8 cellular contexts compared by ENCODE assay signal in genomic region chr22:45577746-45578523, GRCh38.
DNase-seq lines count a peak whose midpoint lies in the region; ATAC-seq and TF ChIP-seq lines count a peak whose summit lies in the region.

No MANE protein-coding gene starts in this region.

- H3K27ac ChIP-seq in Panc1 (ENCODE audit: low read length): no peak overlapping the region

- intact Hi-C loops in Caco-2 (cut with micrococcal nuclease; ENCODE audit: unreplicated experiment): loop anchor here (5.0 kb wide), 2 partner anchors 69 to 284 kb away; no protein-coding TSS in a partner anchor
- intact Hi-C loops in Panc1 (cut with micrococcal nuclease; ENCODE audit: unreplicated experiment): no loop called here

- H3K4me1 Mint-ChIP-seq in Caco-2 (ENCODE audit: low read depth, unreplicated experiment): no peaks in the 10 kb centered on the region
- H3K4me1 Mint-ChIP-seq in neural crest cell: peaks cover 4% of the 10 kb centered on the region
- H3K4me1 Mint-ChIP-seq in stimulated activated naive CD8-positive, alpha-beta T cell treated with anti-CD3 and anti-CD28 coated beads, Interleukin-15, amount 100 ng/mL, for 72 hours: peaks cover 11% of the 10 kb centered on the region

- H3K9me3 ChIP-seq in Caco-2 (no peaks in the 10 kb centered on the region), Panc1 (ENCODE audit: control insufficient read depth, insufficient read depth, low read depth, low read length) (no peaks in the 10 kb centered on the region)

- in situ Hi-C loops in Panc1 (cut with HindIII; ENCODE audit: low pct_unique_long_range_greater_than_20kb, low sequenced_read_pairs): no loop called here

- TF ChIP-seq RAD21 in Ishikawa (IDR thresholded peaks at IDR 0.05; ENCODE audit: low read depth): peak; percentile 98

- ATAC-seq in Panc1 (peak; percentile 89), GM21423 (IDR thresholded peaks at IDR 0.05; ENCODE audit: unreplicated experiment) (no peak)
- peak; percentile 83 for ATAC-seq in stimulated activated naive CD8-positive, alpha-beta T cell treated with anti-CD3 and anti-CD28 coated beads, Interleukin-15, amount 100 ng/mL, for 72 hours

- H3K9me3 Mint-ChIP-seq in Caco-2 (ENCODE audit: unreplicated experiment) (no peaks in the 10 kb centered on the region), neural crest cell (no peaks in the 10 kb centered on the region)
- no peaks in the 10 kb centered on the region for H3K9me3 Mint-ChIP-seq in stimulated activated naive CD8-positive, alpha-beta T cell treated with anti-CD3 and anti-CD28 coated beads, Interleukin-15, amount 100 ng/mL, for 72 hours

- TF ChIP-seq CTCF in Caco-2 (IDR thresholded peaks at IDR 0.05; ENCODE audit: insufficient read depth in 1 of 2, low read depth in 1 of 2, low read length in 1 of 2, severe bottlenecking in 1 of 2, unreplicated experiment in 1 of 2) (peak; percentile 94), Panc1 (IDR thresholded peaks at IDR 0.05) (peak; percentile 88), fibroblast of pulmonary artery (IDR thresholded peaks at IDR 0.05; ENCODE audit: low read length, missing control alignments) (peak; percentile 94), neural crest cell (conservative IDR thresholded peaks at IDR 0.05) (peak; percentile 96)

- CTCF ChIA-PET in Caco-2 (lab: Charles Lee) (interaction anchor here (0.5 to 1.3 kb wide), 7 partner anchors 47 to 429 kb away, joined by 3 to 4 read pairs (median 3); no protein-coding TSS in a partner anchor), Panc1 (lab: Charles Lee) (interaction anchor here (0.6 kb wide), 1 partner anchor 42 kb away, joined by 4 read pairs; no protein-coding TSS in a partner anchor)

- H3K4me3 Mint-ChIP-seq in Caco-2 (ENCODE audit: unreplicated experiment) (no peak overlapping the region), neural crest cell (no peak overlapping the region)
- no peak overlapping the region for H3K4me3 Mint-ChIP-seq in stimulated activated naive CD8-positive, alpha-beta T cell treated with anti-CD3 and anti-CD28 coated beads, Interleukin-15, amount 100 ng/mL, for 72 hours

- H3K36me3 Mint-ChIP-seq in Caco-2 (ENCODE audit: insufficient read depth, unreplicated experiment) (no peaks in the 10 kb centered on the region), neural crest cell (ENCODE audit: low read depth) (peaks cover 2% of the 10 kb centered on the region)

- H3K36me3 ChIP-seq in Caco-2 (ENCODE audit: control insufficient read depth, insufficient read depth, low read length) (no peaks in the 10 kb centered on the region; the same call in 1 of the 2 replicates), Panc1 (ENCODE audit: control insufficient read depth, insufficient read depth, low read length) (no peaks in the 10 kb centered on the region)

- H3K4me3 ChIP-seq in Caco-2 (ENCODE audit: low read depth, low read length) (no peak overlapping the region), Panc1 (ENCODE audit: low read depth in 2 of 2, low read length in 2 of 2) (no peak overlapping the region), fibroblast of pulmonary artery (replicated peaks; ENCODE audit: low read depth, low read length) (no peak overlapping the region)

- no peaks in the 10 kb centered on the region for H3K27me3 Mint-ChIP-seq in Caco-2 (ENCODE audit: insufficient read depth, unreplicated experiment)
- no peaks in the 10 kb centered on the region for H3K27me3 Mint-ChIP-seq in neural crest cell (ENCODE audit: low read depth)
- peaks cover 20% of the 10 kb centered on the region for H3K27me3 Mint-ChIP-seq in stimulated activated naive CD8-positive, alpha-beta T cell treated with anti-CD3 and anti-CD28 coated beads, Interleukin-15, amount 100 ng/mL, for 72 hours

- TF ChIP-seq EP300 in Ishikawa (IDR thresholded peaks at IDR 0.05; ENCODE audit: borderline replicate concordance): no peak

- H3K4me1 ChIP-seq in Caco-2 (peaks cover 17% of the 10 kb centered on the region), Panc1 (ENCODE audit: control insufficient read depth, insufficient read depth, low read length) (peaks cover 4% of the 10 kb centered on the region)

- DNase-seq in Caco-2: peak; percentile 76 to 85
- peak; percentile 42 for DNase-seq in Panc1 (ENCODE audit: low read depth, low spot score)
- peak; percentile 83 to 86 for DNase-seq in activated T-cell treated with anti-CD3 and anti-CD28 coated beads, Interleukin-2, amount 50 U/mL, for 48 hours
- DNase-seq in fibroblast of pulmonary artery (ENCODE audit: low read depth): peak; percentile 89
- peak; percentile 97 for DNase-seq in neural crest cell (ENCODE audit: low read depth, low spot score)
- peak; percentile 67 to 70 for DNase-seq in stimulated activated naive CD8-positive, alpha-beta T cell treated with anti-CD3 and anti-CD28 coated beads, Interleukin-15, amount 100 ng/mL, for 72 hours

- H3K27me3 ChIP-seq in Caco-2 (replicated peaks; ENCODE audit: control insufficient read depth, insufficient read depth, low read length) (no peaks in the 10 kb centered on the region), Panc1 (ENCODE audit: control insufficient read depth, insufficient read depth, low read length) (no peaks in the 10 kb centered on the region)

- H3K27ac Mint-ChIP-seq in Caco-2 (ENCODE audit: unreplicated experiment) (no peak overlapping the region), neural crest cell (ENCODE audit: unreplicated experiment) (no peak overlapping the region)
- no peak overlapping the region for H3K27ac Mint-ChIP-seq in stimulated activated naive CD8-positive, alpha-beta T cell treated with anti-CD3 and anti-CD28 coated beads, Interleukin-15, amount 100 ng/mL, for 72 hours

- no TSS peak for BruUV-seq in Caco-2 (replicated peaks; lab: Mats Ljungman, UMichigan)
- BruUV-seq in Panc1 (replicated peaks; lab: Mats Ljungman, UMichigan): no TSS peak

- POLR2A ChIA-PET in Caco-2 (lab: Charles Lee) (no interaction called here), Panc1 (lab: Charles Lee) (no interaction called here)

TF ChIP-seq in Ishikawa, 13 proteins besides CTCF, POLR2A, EP300 and RAD21:
- TF ChIP-seq EGR1 (IDR thresholded peaks at IDR 0.05) (no peak), NFIC (IDR thresholded peaks at IDR 0.05) (no peak), CREB1 (IDR thresholded peaks at IDR 0.05; ENCODE audit: low read depth) (no peak), USF1 (IDR thresholded peaks at IDR 0.05) (no peak), TCF12 (IDR thresholded peaks at IDR 0.05; ENCODE audit: low read depth) (0 out of 2 replicates have a peak, but pooled peaks have one; percentile 20), ZBTB7A (IDR thresholded peaks at IDR 0.05; ENCODE audit: low read depth) (peak; percentile 63; the same call in 1 of the 2 replicates), FOXM1 (IDR thresholded peaks at IDR 0.05; ENCODE audit: borderline replicate concordance, low read depth) (no peak), TAF1 (IDR thresholded peaks at IDR 0.05; ENCODE audit: low read depth) (no peak), CEBPB (IDR thresholded peaks at IDR 0.05) (no peak), TEAD4 (IDR thresholded peaks at IDR 0.05) (no peak), YY1 (IDR thresholded peaks at IDR 0.05; ENCODE audit: low read depth) (0 out of 2 replicates have a peak, but pooled peaks have one; percentile 32)
- TF ChIP-seq, protein P1, sequence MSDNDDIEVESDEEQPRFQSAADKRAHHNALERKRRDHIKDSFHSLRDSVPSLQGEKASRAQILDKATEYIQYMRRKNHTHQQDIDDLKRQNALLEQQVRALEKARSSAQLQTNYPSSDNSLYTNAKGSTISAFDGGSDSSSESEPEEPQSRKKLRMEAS (IDR thresholded peaks at IDR 0.05): peak; percentile 33; the same call in 1 of the 2 replicates
- TF ChIP-seq, protein P2, sequence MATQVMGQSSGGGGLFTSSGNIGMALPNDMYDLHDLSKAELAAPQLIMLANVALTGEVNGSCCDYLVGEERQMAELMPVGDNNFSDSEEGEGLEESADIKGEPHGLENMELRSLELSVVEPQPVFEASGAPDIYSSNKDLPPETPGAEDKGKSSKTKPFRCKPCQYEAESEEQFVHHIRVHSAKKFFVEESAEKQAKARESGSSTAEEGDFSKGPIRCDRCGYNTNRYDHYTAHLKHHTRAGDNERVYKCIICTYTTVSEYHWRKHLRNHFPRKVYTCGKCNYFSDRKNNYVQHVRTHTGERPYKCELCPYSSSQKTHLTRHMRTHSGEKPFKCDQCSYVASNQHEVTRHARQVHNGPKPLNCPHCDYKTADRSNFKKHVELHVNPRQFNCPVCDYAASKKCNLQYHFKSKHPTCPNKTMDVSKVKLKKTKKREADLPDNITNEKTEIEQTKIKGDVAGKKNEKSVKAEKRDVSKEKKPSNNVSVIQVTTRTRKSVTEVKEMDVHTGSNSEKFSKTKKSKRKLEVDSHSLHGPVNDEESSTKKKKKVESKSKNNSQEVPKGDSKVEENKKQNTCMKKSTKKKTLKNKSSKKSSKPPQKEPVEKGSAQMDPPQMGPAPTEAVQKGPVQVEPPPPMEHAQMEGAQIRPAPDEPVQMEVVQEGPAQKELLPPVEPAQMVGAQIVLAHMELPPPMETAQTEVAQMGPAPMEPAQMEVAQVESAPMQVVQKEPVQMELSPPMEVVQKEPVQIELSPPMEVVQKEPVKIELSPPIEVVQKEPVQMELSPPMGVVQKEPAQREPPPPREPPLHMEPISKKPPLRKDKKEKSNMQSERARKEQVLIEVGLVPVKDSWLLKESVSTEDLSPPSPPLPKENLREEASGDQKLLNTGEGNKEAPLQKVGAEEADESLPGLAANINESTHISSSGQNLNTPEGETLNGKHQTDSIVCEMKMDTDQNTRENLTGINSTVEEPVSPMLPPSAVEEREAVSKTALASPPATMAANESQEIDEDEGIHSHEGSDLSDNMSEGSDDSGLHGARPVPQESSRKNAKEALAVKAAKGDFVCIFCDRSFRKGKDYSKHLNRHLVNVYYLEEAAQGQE (IDR thresholded peaks at IDR 0.05; ENCODE audit: low read depth): no peak

Comparison
In these comparisons a context has a peak if more than half of its experiments do, and no peak if none do; other contexts are left out.
1. DNase-seq: peak in every context shown above with its lines; median percentile 97 in neural crest cell; 89 in fibroblast of pulmonary artery; 84 in activated T-cell treated with anti-CD3 and anti-CD28 coated beads, Interleukin-2, amount 50 U/mL, for 48 hours; 80 in Caco-2; 68 in stimulated activated naive CD8-positive, alpha-beta T cell treated with anti-CD3 and anti-CD28 coated beads, Interleukin-15, amount 100 ng/mL, for 72 hours; 42 in Panc1.